Comparison of ENCODE assay signal across 13 cellular contexts in the genomic region with DNA sequence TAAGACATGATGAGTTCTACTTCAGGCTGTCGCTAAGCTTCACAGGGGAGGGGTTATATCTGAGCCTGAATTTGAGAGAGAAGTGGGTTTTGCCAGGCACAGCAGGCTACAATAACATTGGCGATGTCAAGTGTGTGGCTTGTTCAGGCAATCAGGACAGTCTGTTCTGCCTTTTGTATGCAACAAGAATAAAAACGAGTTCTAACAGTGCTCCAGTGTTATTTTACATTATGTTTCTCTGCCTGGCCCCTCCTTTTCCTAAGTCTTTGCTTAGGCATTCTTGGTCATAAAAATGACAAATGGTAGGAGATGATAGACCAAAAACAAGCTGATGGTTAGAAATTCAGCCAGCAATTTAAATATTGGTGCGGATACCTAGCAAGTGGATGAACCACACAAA. TPM values are rescaled to one million over a fixed set of nuclear protein-coding genes. Genes with fewer than 3 reads are reported as not detected.
A peak's percentile ranks its signal among the peaks of the same experiment; 100 is the strongest.
DNase-seq lines count a peak whose midpoint lies in the region; ATAC-seq, FAIRE-seq and TF ChIP-seq lines count a peak whose summit lies in the region.
"Had no signal": no experiment of that assay in that cellular context is flagged by ENCODE, and none has a peak within 500 bp of the region (broad histone marks: within the 10 kb centered on the region; RNA-seq: fewer than 3 reads in every experiment).

No MANE protein-coding gene starts in this region.

- intact Hi-C loops in HepG2 (cut with micrococcal nuclease; ENCODE audit: unreplicated experiment) (loop anchor here (1.0 to 5.0 kb wide), 2 partner anchors 19 to 36 kb away; no protein-coding TSS in a partner anchor), breast epithelium (cut with DNase I; ENCODE audit: low total_unique reads) (no loop called here)

- H2AFZ ChIP-seq in HepG2 (ENCODE audit: low read length) = no peak overlapping the region

- H3K36me3 Mint-ChIP-seq in stimulated activated naive CD8-positive, alpha-beta T cell treated with anti-CD3 and anti-CD28 coated beads, Interleukin-15, Interleukin-2, amounts not matched to agents 100 ng/mL and 50 ng/mL, for 24 hours (ENCODE audit: low read depth) = peaks cover 16% of the 10 kb centered on the region
- H3K36me3 Mint-ChIP-seq in activated naive CD8-positive, alpha-beta T cell = peaks cover 10% of the 10 kb centered on the region

- H3K27ac ChIP-seq in HepG2 (ENCODE audit: extremely low read length, insufficient read depth, low read length) = peak overlapping the region; percentile 84
- no peak overlapping the region for H3K27ac ChIP-seq in breast epithelium
- H3K27ac ChIP-seq: BLaER1, SJCRH30 had no signal

- ATAC-seq in stimulated activated naive CD8-positive, alpha-beta T cell treated with anti-CD3 and anti-CD28 coated beads, Interleukin-15, Interleukin-2, amounts not matched to agents 100 U/mL and 50 U/mL, for 24 hours = no peak
- ATAC-seq in HepG2 = no peak

- no peak for DNase-seq in stimulated activated naive CD8-positive, alpha-beta T cell treated with anti-CD3 and anti-CD28 coated beads, Interleukin-15, Interleukin-2, amounts not matched to agents 100 U/mL and 50 U/mL, for 24 hours
- DNase-seq in HepG2 (ENCODE audit: low spot score) (no peak), DMS153 (lab: John Stamatoyannopoulos, UW) (no peak), NCI-H748 treated with DMSO at 0.1 percent for 48 hours (lab: John Stamatoyannopoulos, UW) (no peak), breast epithelium (ENCODE audit: low spot score in 2 of 2) (no peak), putamen (ENCODE audit: low spot score) (no peak)
- DNase-seq: activated CD4-positive, CD25-positive, alpha-beta regulatory T cell treated with anti-CD3 and anti-CD28 coated beads, Interleukin-2, amount 50 U/mL, for 72 hours; right cardiac atrium; SJCRH30 had no signal

- TF ChIP-seq RAD21 in HepG2 (CRISPR knock-in tag; IDR thresholded peaks at IDR 0.05) = no peak

- H3K4me1 ChIP-seq in HepG2 (ENCODE audit: insufficient read depth, low read length) = peaks cover 50% of the 10 kb centered on the region
- H3K4me1 ChIP-seq in breast epithelium = peaks cover 0 to 6% of the 10 kb centered on the region in 2 donors

- TF ChIP-seq CTCF in HepG2 (CRISPR knock-in tag; IDR thresholded peaks at IDR 0.05) = no peak
- TF ChIP-seq CTCF in breast epithelium (IDR thresholded peaks at IDR 0.05) = no peak

- H3K9me3 Mint-ChIP-seq in stimulated activated naive CD8-positive, alpha-beta T cell treated with anti-CD3 and anti-CD28 coated beads, Interleukin-15, Interleukin-2, amounts not matched to agents 100 ng/mL and 50 ng/mL, for 24 hours = peaks cover 2% of the 10 kb centered on the region
- peaks cover 7% of the 10 kb centered on the region for H3K9me3 Mint-ChIP-seq in activated naive CD8-positive, alpha-beta T cell (ENCODE audit: low read depth)

- H3K9ac ChIP-seq in HepG2 (ENCODE audit: insufficient read depth, low read depth, low read length) = peak overlapping the region; percentile 4; the same call in 1 of the 2 replicates
- H3K9ac ChIP-seq: BLaER1 had no signal

- H3K36me3 ChIP-seq in HepG2 (replicated peaks in 1 of 2; ENCODE audit: control insufficient read depth in 1 of 2, insufficient read depth in 2 of 2, low read length in 2 of 2) (no peaks in the 10 kb centered on the region; a peak in 2 of 5 replicates), breast epithelium (no peaks in the 10 kb centered on the region)
- H3K36me3 ChIP-seq: SJCRH30 had no signal

- no peaks in the 10 kb centered on the region for H3K27me3 Mint-ChIP-seq in stimulated activated naive CD8-positive, alpha-beta T cell treated with anti-CD3 and anti-CD28 coated beads, Interleukin-15, Interleukin-2, amounts not matched to agents 100 ng/mL and 50 ng/mL, for 24 hours
- no peaks in the 10 kb centered on the region for H3K27me3 Mint-ChIP-seq in activated naive CD8-positive, alpha-beta T cell

- H4K20me1 ChIP-seq in HepG2 (ENCODE audit: insufficient read depth, low read length) = no peaks in the 10 kb centered on the region
- H4K20me1 ChIP-seq: BLaER1 had no signal

- peaks cover 5% of the 10 kb centered on the region for H3K9me3 ChIP-seq in HepG2 (ENCODE audit: low read length)
- no peaks in the 10 kb centered on the region for H3K9me3 ChIP-seq in breast epithelium
- H3K9me3 ChIP-seq: SJCRH30 had no signal

- peak overlapping the region; percentile 88 for H3K4me2 ChIP-seq in HepG2 (ENCODE audit: low read depth, low read length)

- 69% methylated on average over 4 of the region's 4 CpGs for WGBS in HepG2 (ENCODE audit: low lambda C conversion rate)

- no peak for FAIRE-seq in HepG2 (lab: Jason Lieb, UNC)
- FAIRE-seq: endometrium had no signal

- CTCF ChIA-PET in HepG2 (lab: Yijun Ruan, JAX; ENCODE audit: low intra/inter-chr PET ratio, low total read pairs) = interaction anchor here (1.1 kb wide), 1 partner anchor 275 kb away, joined by 3 read pairs; no protein-coding TSS in a partner anchor

- in situ Hi-C loops in HepG2 (cut with HindIII; ENCODE audit: extremely low pct_ligation_motif_present, low pct_unique_long_range_greater_than_20kb) = no loop called here

- no peak overlapping the region; a peak in 1 of 6 replicates for H3K4me3 ChIP-seq in HepG2 (replicated peaks in 1 of 3; ENCODE audit: insufficient read depth in 1 of 3, low read depth in 2 of 3, low read length in 3 of 3)
- H3K4me3 ChIP-seq in breast epithelium = no peak overlapping the region
- H3K4me3 ChIP-seq: BLaER1, SJCRH30 had no signal

- H3K27me3 ChIP-seq in HepG2 (ENCODE audit: control insufficient read depth in 1 of 2, insufficient read depth in 2 of 2, low read length in 2 of 2) = no peaks in the 10 kb centered on the region
- no peaks in the 10 kb centered on the region for H3K27me3 ChIP-seq in breast epithelium
- H3K27me3 ChIP-seq: BLaER1, SJCRH30 had no signal

- POLR2A ChIA-PET in HepG2 (lab: Yijun Ruan, JAX) = interaction anchor here (1.8 to 2.8 kb wide), 4 partner anchors 26 to 210 kb away, joined by 6 to 23 read pairs (median 14); a partner anchor contains a TSS

- TF ChIP-seq POLR2A in HepG2 (IDR thresholded peaks at IDR 0.05; ENCODE audit: insufficient read depth in 1 of 2, low read depth in 2 of 2, low read length in 2 of 2) = no peak
- no peak for TF ChIP-seq POLR2A in breast epithelium (IDR thresholded peaks at IDR 0.05)

- H3K79me2 ChIP-seq in HepG2 (ENCODE audit: insufficient read depth, low read length) = peaks cover 8% of the 10 kb centered on the region

- no TSS peak for BruUV-seq in HepG2 (replicated peaks; lab: Mats Ljungman, UMichigan)

- H3K4me3 Mint-ChIP-seq in stimulated activated naive CD8-positive, alpha-beta T cell treated with anti-CD3 and anti-CD28 coated beads, Interleukin-15, Interleukin-2, amounts not matched to agents 100 ng/mL and 50 ng/mL, for 24 hours = peak overlapping the region; percentile 73
- peak overlapping the region; percentile 76 for H3K4me3 Mint-ChIP-seq in activated naive CD8-positive, alpha-beta T cell

- no peak overlapping the region for H3K27ac Mint-ChIP-seq in stimulated activated naive CD8-positive, alpha-beta T cell treated with anti-CD3 and anti-CD28 coated beads, Interleukin-15, Interleukin-2, amounts not matched to agents 100 ng/mL and 50 ng/mL, for 24 hours
- peak overlapping the region; percentile 95 for H3K27ac Mint-ChIP-seq in activated naive CD8-positive, alpha-beta T cell

- H3K4me1 Mint-ChIP-seq in stimulated activated naive CD8-positive, alpha-beta T cell treated with anti-CD3 and anti-CD28 coated beads, Interleukin-15, Interleukin-2, amounts not matched to agents 100 ng/mL and 50 ng/mL, for 24 hours (ENCODE audit: low read depth) = peaks cover 88% of the 10 kb centered on the region
- peaks cover 93% of the 10 kb centered on the region for H3K4me1 Mint-ChIP-seq in activated naive CD8-positive, alpha-beta T cell (ENCODE audit: low read depth)

- TF ChIP-seq EP300 in HepG2 (IDR thresholded peaks at IDR 0.05; ENCODE audit: low read depth in 2 of 2, low read length in 2 of 2) (no peak), HepG2 (CRISPR knock-in tag; IDR thresholded peaks at IDR 0.05; ENCODE audit: borderline replicate concordance) (no peak)

RNA-seq across cellular contexts. Expression of a gene that starts 26.8 kb away (rescaled TPM):
- total RNA-seq in HepG2 (2016; rRNA removed; fragmentation: Illumina TruSeq; extraction: Trizol) = 26.2 and 37.7 TPM in 2 replicates
- total RNA-seq in HepG2 (2016; cell fraction: cytosol; rRNA removed; fragmentation: Illumina TruSeq; extraction: Trizol; ENCODE audit: low read depth) = 3.1 and 3.4 TPM in 2 replicates
- 25.3 and 36.5 TPM in 2 replicates for total RNA-seq in HepG2 (2016; cell fraction: insoluble cytoplasmic fraction; rRNA removed; fragmentation: Illumina TruSeq; extraction: Trizol)
- total RNA-seq in HepG2 (2016; cell fraction: membrane; rRNA removed; fragmentation: Illumina TruSeq; extraction: Trizol) = 16.5 TPM in 2 replicates
- total RNA-seq in HepG2 (2016; cell fraction: nucleus; rRNA removed; fragmentation: Illumina TruSeq; extraction: Trizol) = 36.5 and 38.6 TPM in 2 replicates
- polyA plus RNA-seq in HepG2 (2011; rRNA removed) = 36.5 and 50.7 TPM in 2 replicates
- 33.7 and 46.9 TPM in 2 replicates for polyA plus RNA-seq in HepG2 (2011; cell fraction: cytosol; rRNA removed)
- polyA plus RNA-seq in HepG2 (2011; cell fraction: nucleus; rRNA removed) = 17.0 and 22.0 TPM in 2 replicates
- 18.9 and 24.9 TPM in 2 replicates for polyA plus RNA-seq in HepG2 (2012)
- polyA plus RNA-seq in HepG2 (2016; cell fraction: cytosol; fragmentation: Illumina TruSeq; extraction: Trizol; ENCODE audit: low read depth) = 2.3 and 2.8 TPM in 2 replicates
- 23.7 TPM in 2 replicates for polyA plus RNA-seq in HepG2 (2016; cell fraction: insoluble cytoplasmic fraction; fragmentation: Illumina TruSeq; extraction: Trizol; ENCODE audit: low read depth)
- polyA plus RNA-seq in HepG2 (2016; cell fraction: membrane; fragmentation: Illumina TruSeq; extraction: Trizol; ENCODE audit: low read depth) = 8.0 and 8.6 TPM in 2 replicates
- 41.8 and 43.1 TPM in 2 replicates for polyA plus RNA-seq in HepG2 (2016; cell fraction: nucleus; fragmentation: Illumina TruSeq; extraction: Trizol; ENCODE audit: insufficient read depth, low read depth)
- 0.87 and 184 TPM in 2 replicates for polyA minus RNA-seq in HepG2 (2011; rRNA and poly(A)+ RNA removed; ENCODE audit: low replicate concordance)
- polyA minus RNA-seq in HepG2 (2011; cell fraction: cytosol; rRNA and poly(A)+ RNA removed) = 34.4 and 49.4 TPM in 2 replicates
- polyA minus RNA-seq in HepG2 (2011; cell fraction: nucleus; rRNA and poly(A)+ RNA removed) = 30.6 and 38.9 TPM in 2 replicates
- 1 to 10 TPM; 4.0 to 4.6 (median 4.3) TPM for total RNA-seq in breast epithelium

RNA-seq across cellular contexts. Expression of a gene that starts 31.4 kb away (rescaled TPM):
- total RNA-seq in HepG2 (2016; rRNA removed; fragmentation: Illumina TruSeq; extraction: Trizol) (18.6 and 23.4 TPM in 2 replicates), breast epithelium (10 to 100 TPM; 26.2 to 55.8 (median 36.7) TPM)
- total RNA-seq in HepG2 (2016; cell fraction: cytosol; rRNA removed; fragmentation: Illumina TruSeq; extraction: Trizol; ENCODE audit: low read depth) = 6.3 TPM in 2 replicates
- 20.7 and 23.3 TPM in 2 replicates for total RNA-seq in HepG2 (2016; cell fraction: insoluble cytoplasmic fraction; rRNA removed; fragmentation: Illumina TruSeq; extraction: Trizol)
- 5.0 and 8.2 TPM in 2 replicates for total RNA-seq in HepG2 (2016; cell fraction: membrane; rRNA removed; fragmentation: Illumina TruSeq; extraction: Trizol)
- total RNA-seq in HepG2 (2016; cell fraction: nucleus; rRNA removed; fragmentation: Illumina TruSeq; extraction: Trizol) = 39.5 and 46.3 TPM in 2 replicates
- polyA plus RNA-seq in HepG2 (2011; rRNA removed) = 23.5 and 29.5 TPM in 2 replicates
- 5.5 and 9.2 TPM in 2 replicates for polyA plus RNA-seq in HepG2 (2011; cell fraction: cytosol; rRNA removed)
- polyA plus RNA-seq in HepG2 (2011; cell fraction: nucleus; rRNA removed) = 92.9 and 127 TPM in 2 replicates
- polyA plus RNA-seq in HepG2 (2012) = 10.2 and 15.7 TPM in 2 replicates
- polyA plus RNA-seq in HepG2 (2016; cell fraction: cytosol; fragmentation: Illumina TruSeq; extraction: Trizol; ENCODE audit: low read depth) = 2.4 and 2.8 TPM in 2 replicates
- polyA plus RNA-seq in HepG2 (2016; cell fraction: insoluble cytoplasmic fraction; fragmentation: Illumina TruSeq; extraction: Trizol; ENCODE audit: low read depth) = 17.1 and 17.6 TPM in 2 replicates
- 4.6 and 4.7 TPM in 2 replicates for polyA plus RNA-seq in HepG2 (2016; cell fraction: membrane; fragmentation: Illumina TruSeq; extraction: Trizol; ENCODE audit: low read depth)
- 53.0 and 69.1 TPM in 2 replicates for polyA plus RNA-seq in HepG2 (2016; cell fraction: nucleus; fragmentation: Illumina TruSeq; extraction: Trizol; ENCODE audit: insufficient read depth, low read depth)
- polyA minus RNA-seq in HepG2 (2011; rRNA and poly(A)+ RNA removed; ENCODE audit: low replicate concordance) = 14.9 and 26.4 TPM in 2 replicates
- 3.9 and 7.9 TPM in 2 replicates for polyA minus RNA-seq in HepG2 (2011; cell fraction: cytosol; rRNA and poly(A)+ RNA removed)
- 42.3 and 42.6 TPM in 2 replicates for polyA minus RNA-seq in HepG2 (2011; cell fraction: nucleus; rRNA and poly(A)+ RNA removed)
